18 cellular contexts compared by ENCODE assay signal in the genomic region with DNA sequence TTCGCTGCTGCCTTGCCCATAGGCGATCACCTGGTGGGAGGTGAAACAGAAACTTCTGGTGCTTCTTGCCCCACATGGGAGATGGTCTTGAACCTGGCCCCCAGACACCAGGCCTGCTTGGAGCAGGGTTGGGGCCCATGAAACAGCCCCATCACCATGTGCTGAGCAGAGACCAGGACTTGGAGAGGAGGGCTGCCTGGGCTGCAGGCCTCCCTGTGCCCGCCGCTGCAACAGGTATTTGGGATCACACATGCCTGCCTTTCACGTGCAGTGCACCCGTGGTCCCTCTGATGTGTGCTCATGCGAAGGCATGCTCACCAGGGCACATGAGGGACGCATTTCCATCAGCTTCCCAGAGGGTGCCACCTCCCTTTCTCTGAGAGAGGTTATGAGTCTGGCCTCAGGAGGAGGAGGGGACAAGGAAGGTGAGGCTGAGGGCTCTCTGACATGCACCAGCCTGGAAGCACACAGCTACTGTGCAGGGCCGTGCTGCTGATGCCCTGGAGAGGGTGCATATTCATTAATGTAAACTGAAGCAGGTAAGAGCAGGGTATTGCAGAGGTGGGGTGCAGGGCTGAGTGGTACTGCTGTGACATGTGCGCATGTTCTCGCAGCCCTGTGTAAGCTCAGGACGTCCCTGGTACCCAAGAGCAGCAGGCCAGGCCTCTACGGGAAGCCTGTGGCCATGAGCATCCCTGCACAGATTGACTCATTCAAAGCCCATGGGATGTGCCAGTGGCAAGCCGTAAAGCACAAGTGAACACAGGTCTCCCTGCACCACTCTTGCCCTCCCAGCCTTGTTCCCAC. TPM values are rescaled to one million over a fixed set of nuclear protein-coding genes. Genes with fewer than 3 reads are reported as not detected.
"Had no signal": no experiment of that assay in that cellular context is flagged by ENCODE, and none has a peak within 500 bp of the region (broad histone marks: within the 10 kb centered on the region; RNA-seq: fewer than 3 reads in every experiment).

No MANE protein-coding gene starts in this region.

- H3K27ac ChIP-seq: breast epithelium, gastroesophageal sphincter, heart right ventricle, lower lobe of right lung, ovary, spleen, transverse colon, vagina had no signal

- DNase-seq: activated CD4-positive, alpha-beta T cell treated with anti-CD3 and anti-CD28 coated beads, Interleukin-2, amount 10 ng/mL, durations not matched to agents 7 days and 5 days; activated CD8-positive, alpha-beta memory T cell treated with anti-CD3 and anti-CD28 coated beads for 24 hours; erythroblast; heart right ventricle; left cardiac atrium; lower lobe of right lung; midbrain; spleen; transverse colon had no signal

- H3K27me3 ChIP-seq: ascending aorta, breast epithelium, gastroesophageal sphincter, heart right ventricle, ovary, spleen, transverse colon, vagina had no signal

- H3K4me1 ChIP-seq: ascending aorta, breast epithelium, gastroesophageal sphincter, lower lobe of right lung, transverse colon, vagina had no signal

- ATAC-seq: gastroesophageal sphincter, heart right ventricle, left cardiac atrium, lower lobe of right lung had no signal

- H3K4me3 ChIP-seq: ascending aorta, breast epithelium, gastroesophageal sphincter, heart right ventricle, lower lobe of right lung, ovary, spleen, transverse colon, vagina had no signal

- H3K36me3 ChIP-seq: ascending aorta, breast epithelium, heart right ventricle, lower lobe of right lung, ovary, transverse colon, vagina had no signal

- H3K9me3 ChIP-seq: ascending aorta, breast epithelium, gastroesophageal sphincter, heart right ventricle, lower lobe of right lung, ovary, spleen, transverse colon, vagina had no signal

RNA-seq across cellular contexts. Expression of a gene that starts 4.2 kb away (rescaled TPM):
- total RNA-seq: activated CD4-positive, alpha-beta T cell treated with anti-CD3 and anti-CD28 coated beads, Interleukin-2, amount 10 ng/mL, durations not matched to agents 7 days and 5 days; dermis microvascular lymphatic vessel endothelial cell; pulmonary artery endothelial cell had no signal
- polyA plus RNA-seq: neural cell had no signal

RNA-seq across cellular contexts. Expression of a gene that starts 24.3 kb away (rescaled TPM):
- total RNA-seq: activated CD4-positive, alpha-beta T cell treated with anti-CD3 and anti-CD28 coated beads, Interleukin-2, amount 10 ng/mL, durations not matched to agents 7 days and 5 days; dermis microvascular lymphatic vessel endothelial cell; myocyte had no signal
- polyA plus RNA-seq: neural cell had no signal
